In the genomic region with DNA sequence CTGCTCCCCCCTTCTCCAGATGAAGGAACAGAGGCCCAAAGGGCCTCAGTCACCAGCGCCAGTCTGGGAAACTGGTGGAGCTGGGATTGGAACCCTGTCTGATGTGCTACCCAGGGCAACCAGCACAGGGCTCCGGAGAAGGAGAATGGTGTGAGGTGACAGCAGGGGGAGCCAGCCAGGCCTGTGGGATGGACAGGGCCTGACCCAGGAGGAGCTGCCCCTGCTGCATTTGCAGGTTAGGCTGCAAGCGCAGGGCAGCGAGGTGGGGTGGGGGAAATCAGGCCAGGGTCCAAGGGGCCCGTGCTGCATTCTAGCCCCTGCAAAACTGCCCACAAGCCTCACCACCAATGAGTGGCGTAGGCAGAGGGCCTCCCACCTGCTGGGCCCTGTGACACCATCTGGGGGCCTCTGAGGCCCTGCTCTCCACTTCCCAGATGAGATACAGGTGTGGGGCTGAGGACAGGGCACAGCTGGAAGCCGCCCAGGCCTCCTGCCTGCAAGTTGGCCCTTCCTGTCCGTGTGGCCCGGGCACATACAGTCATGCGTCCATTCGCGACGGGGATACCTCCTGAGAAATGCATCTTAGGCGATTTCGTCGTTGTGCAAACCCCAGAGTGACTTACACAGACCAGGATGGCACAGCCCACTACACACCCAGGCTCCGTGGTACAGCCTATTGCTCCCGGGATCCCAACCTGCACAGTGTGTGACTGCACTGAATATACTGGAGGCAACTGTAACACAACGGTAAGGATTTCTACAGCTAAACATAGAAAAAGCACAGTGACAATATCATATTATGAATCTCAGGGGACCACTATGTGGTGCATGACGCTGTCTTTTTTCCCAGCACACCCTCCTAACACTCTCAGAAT, we compare ENCODE assay signal across 1 cellular context.
A peak's percentile ranks its signal among the peaks of the same experiment; 100 is the strongest.
TF ChIP-seq lines count a peak whose summit lies in the region.

No MANE protein-coding gene starts in this region.

TF ChIP-seq in H1, 55 proteins besides CTCF, POLR2A, EP300 and RAD21:
- TF ChIP-seq GABPA (IDR thresholded peaks at IDR 0.05; ENCODE audit: borderline replicate concordance, insufficient read depth, low read length) (no peak), CTBP2 (IDR thresholded peaks at IDR 0.05; ENCODE audit: borderline replicate concordance, insufficient read depth, insufficient read length, low read length) (peak; percentile 38), CEBPB (IDR thresholded peaks at IDR 0.05; ENCODE audit: low read depth, low read length) (no peak)
